ENCODE assay signal across 8 cellular contexts in genomic region chr15:74696808-74697207, GRCh38. TPM values are rescaled to one million over a fixed set of nuclear protein-coding genes. Genes with fewer than 3 reads are reported as not detected.
DNase-seq lines count a peak whose midpoint lies in the region; ATAC-seq, FAIRE-seq and TF ChIP-seq lines count a peak whose summit lies in the region.
"Had no signal": no experiment of that assay in that cellular context is flagged by ENCODE, and none has a peak within 500 bp of the region (broad histone marks: within the 10 kb centered on the region; RNA-seq: fewer than 3 reads in every experiment).

No MANE protein-coding gene starts in this region.

- intact Hi-C loops in endothelial cell of umbilical vein (cut with micrococcal nuclease), result loop anchor here (2.0 kb wide), 3 partner anchors 20 to 72 kb away; no protein-coding TSS in a partner anchor

- H3K4me3 ChIP-seq in GM23248 (peak overlapping the region; percentile 98), OCI-LY3 (ENCODE audit: low read length) (peak overlapping the region; percentile 95), endothelial cell of umbilical vein (replicated peaks in 1 of 3; ENCODE audit: insufficient read depth in 1 of 3, low read depth in 1 of 3, low read length in 3 of 3) (peak overlapping the region in 1 of 3 experiments; percentile 76), skeletal muscle cell (ENCODE audit: low read depth, low read length) (peak overlapping the region; percentile 75)

- FAIRE-seq in endothelial cell of umbilical vein (lab: Jason Lieb, UNC), result peak; percentile 12

- no peaks in the 10 kb centered on the region for H3K9me1 ChIP-seq in endothelial cell of umbilical vein (replicated peaks; ENCODE audit: control insufficient read depth, extremely low read depth, insufficient read depth, low read length)

- peak overlapping the region; percentile 99 for H2AFZ ChIP-seq in GM23248
- 0 out of 2 replicates have a peak overlapping the region, but pooled peaks have one; percentile 97 for H2AFZ ChIP-seq in OCI-LY3 (ENCODE audit: low read depth, low read length)
- H2AFZ ChIP-seq in endothelial cell of umbilical vein (ENCODE audit: low read depth, low read length), result peak overlapping the region; percentile 93

- in situ Hi-C loops in GM23248 (cut with MboI), result no loop called here

- H3K9me3 ChIP-seq in GM23248 (ENCODE audit: low read depth) (no peaks in the 10 kb centered on the region), OCI-LY3 (ENCODE audit: insufficient read depth, low read length) (no peaks in the 10 kb centered on the region), endothelial cell of umbilical vein (replicated peaks; ENCODE audit: control insufficient read depth, insufficient read depth, low read length) (no peaks in the 10 kb centered on the region)

- dilution Hi-C loops in endothelial cell of umbilical vein (cut with MboI; ENCODE audit: extremely low pct_ligation_motif_present, low sequenced_read_pairs), result no loop called here

- DNase-seq in GM23248 (no peak), endothelial cell of umbilical vein (ENCODE audit: low read depth, low spot score) (no peak), skeletal muscle cell (ENCODE audit: low read depth) (no peak), AG20443 (ENCODE audit: low spot score) (no peak), DMS79 treated with DMSO at 0.1 percent for 48 hours (lab: John Stamatoyannopoulos, UW) (no peak)
- DNase-seq: NCI-H2029 treated with DMSO at 0.1 percent for 48 hours had no signal

- H3K27me3 ChIP-seq in GM23248 (replicated peaks; ENCODE audit: insufficient read depth), result peaks cover 5% of the 10 kb centered on the region; the same call in 1 of the 2 replicates
- no peaks in the 10 kb centered on the region for H3K27me3 ChIP-seq in OCI-LY3 (ENCODE audit: low read depth, low read length)
- peaks cover under 1 to 4% of the 10 kb centered on the region in 2 experiments for H3K27me3 ChIP-seq in endothelial cell of umbilical vein (ENCODE audit: control insufficient read depth in 2 of 2, insufficient read depth in 2 of 2, low read length in 2 of 2)

- H3K27ac ChIP-seq in GM23248, result no peak overlapping the region
- H3K27ac ChIP-seq in OCI-LY3 (ENCODE audit: low read length), result no peak overlapping the region
- H3K27ac ChIP-seq in endothelial cell of umbilical vein (ENCODE audit: insufficient read depth, low read depth, low read length), result no peak overlapping the region

- H3K79me2 ChIP-seq in GM23248 (ENCODE audit: insufficient read depth) (peaks cover 48% of the 10 kb centered on the region), OCI-LY3 (ENCODE audit: low read length) (peaks cover 46% of the 10 kb centered on the region), endothelial cell of umbilical vein (ENCODE audit: control insufficient read depth, insufficient read depth, low read length) (peaks cover 31% of the 10 kb centered on the region)

- H3F3A ChIP-seq in GM23248 (ENCODE audit: insufficient read depth), result no peaks in the 10 kb centered on the region

- POLR2A ChIA-PET in endothelial cell of umbilical vein (lab: Charles Lee), result no interaction called here

- no peak for TF ChIP-seq POLR2A in endothelial cell of umbilical vein (IDR thresholded peaks at IDR 0.05; ENCODE audit: low read depth, low read length)

- no TSS peak for BruUV-seq in endothelial cell of umbilical vein (replicated peaks; lab: Mats Ljungman, UMichigan)

- H3K36me3 ChIP-seq in GM23248 (ENCODE audit: low read depth) (no peaks in the 10 kb centered on the region), OCI-LY3 (replicated peaks; ENCODE audit: low read depth, low read length) (no peaks in the 10 kb centered on the region), endothelial cell of umbilical vein (ENCODE audit: control insufficient read depth in 2 of 2, extremely low read depth in 1 of 2, insufficient read depth in 2 of 2, low read length in 2 of 2) (no peaks in the 10 kb centered on the region)

- CTCF ChIA-PET in endothelial cell of umbilical vein (lab: Charles Lee), result interaction anchor here (1.1 kb wide), 1 partner anchor 64 kb away, joined by 3 read pairs; no protein-coding TSS in a partner anchor

- peaks cover 19% of the 10 kb centered on the region; the same call in 1 of the 2 replicates for H3K4me1 ChIP-seq in GM23248 (ENCODE audit: insufficient read depth)
- peaks cover 16% of the 10 kb centered on the region for H3K4me1 ChIP-seq in OCI-LY3 (ENCODE audit: low read length)
- peaks cover 15% of the 10 kb centered on the region for H3K4me1 ChIP-seq in endothelial cell of umbilical vein (ENCODE audit: control insufficient read depth, extremely low read depth, insufficient read depth, low read length)

- TF ChIP-seq CTCF in OCI-LY3 (IDR thresholded peaks at IDR 0.05; ENCODE audit: low read depth, low read length), result no peak
- TF ChIP-seq CTCF in endothelial cell of umbilical vein (IDR thresholded peaks at IDR 0.05; ENCODE audit: extremely low read depth in 1 of 2, insufficient read depth in 1 of 2, low read depth in 1 of 2, low read length in 2 of 2), result no peak

- H3K4me2 ChIP-seq in GM23248 (ENCODE audit: unreplicated experiment) (peak overlapping the region; percentile 97), OCI-LY3 (ENCODE audit: low read length) (peak overlapping the region; percentile 99), endothelial cell of umbilical vein (ENCODE audit: insufficient read depth, low read length) (peak overlapping the region; percentile 94)

- no peak for ATAC-seq in GM21515 (IDR thresholded peaks at IDR 0.05; ENCODE audit: unreplicated experiment)

- no peaks in the 10 kb centered on the region for H3K9me2 ChIP-seq in GM23248 (ENCODE audit: insufficient read depth)

- H3K9ac ChIP-seq in GM23248 (peak overlapping the region; percentile 97; the same call in 1 of the 2 replicates), OCI-LY3 (ENCODE audit: low read length) (peak overlapping the region; percentile 97; the same call in 1 of the 2 replicates), endothelial cell of umbilical vein (replicated peaks; ENCODE audit: extremely low read depth, insufficient read depth, low read length) (no peak overlapping the region)

- H4K20me1 ChIP-seq in GM23248 (ENCODE audit: insufficient read depth), result no peaks in the 10 kb centered on the region
- no peaks in the 10 kb centered on the region for H4K20me1 ChIP-seq in OCI-LY3 (ENCODE audit: insufficient read depth, low read length)
- H4K20me1 ChIP-seq in endothelial cell of umbilical vein (replicated peaks; ENCODE audit: control insufficient read depth, extremely low read depth, insufficient read depth, low read length), result no peaks in the 10 kb centered on the region

- 66 to 75% methylated on average over 2 of the region's 2 CpGs for WGBS in GM23248 (ENCODE audit: low coverage in 1 of 2, low lambda C conversion rate in 2 of 2, missing lambda C conversion rate in 2 of 2), 2 experiments

TF ChIP-seq in endothelial cell of umbilical vein, 7 proteins besides CTCF, POLR2A, EP300 and RAD21:
- TF ChIP-seq JUN (IDR thresholded peaks at IDR 0.05; ENCODE audit: borderline replicate concordance, insufficient read depth, insufficient read length, low read depth) (no peak), EZH2 (IDR thresholded peaks at IDR 0.05; ENCODE audit: borderline replicate concordance, low read depth, low read length, severe bottlenecking) (no peak), MAX (IDR thresholded peaks at IDR 0.05; ENCODE audit: insufficient read depth, insufficient read length) (no peak), FOS (IDR thresholded peaks at IDR 0.05; ENCODE audit: borderline replicate concordance, insufficient read depth, low read length) (no peak)

RNA-seq across cellular contexts. Expression of gene EDC3, which starts 1.0 kb away (rescaled TPM):
- total RNA-seq in GM23248 (2014; rRNA removed; shearing (Covaris generic)), result 13.9 and 15.0 TPM in 2 replicates
- polyA plus RNA-seq in GM23248 (2016; fragmentation: Nextera tagmentation; extraction: Ambion mirVana) (21.8 and 24.3 TPM in 2 replicates), endothelial cell of umbilical vein (55.9 and 61.1 TPM in 2 replicates)
- total RNA-seq in endothelial cell of umbilical vein, result 52.7 and 56.5 TPM in 2 replicates
- polyA plus RNA-seq in endothelial cell of umbilical vein (2011; cell fraction: cytosol; rRNA removed), result 39.7 and 40.6 TPM in 2 replicates
- polyA plus RNA-seq in endothelial cell of umbilical vein (2011; cell fraction: nucleus; rRNA removed), result 83.4 and 98.0 TPM in 2 replicates
- polyA plus RNA-seq in endothelial cell of umbilical vein (2012), result 30.9 and 33.4 TPM in 2 replicates
- polyA minus RNA-seq in endothelial cell of umbilical vein, result 126 and 146 TPM in 2 replicates
- 41.5 TPM for polyA minus RNA-seq in endothelial cell of umbilical vein (2011; cell fraction: cytosol; rRNA and poly(A)+ RNA removed)
- 51.3 and 65.7 TPM in 2 replicates for polyA minus RNA-seq in endothelial cell of umbilical vein (2011; cell fraction: nucleus; rRNA and poly(A)+ RNA removed)

RNA-seq across cellular contexts. Expression of gene CYP1A1, which starts 28.5 kb away (rescaled TPM):
- total RNA-seq in GM23248 (2014; rRNA removed; shearing (Covaris generic)), result not detected in 2 replicates
- polyA plus RNA-seq in GM23248 (2016; fragmentation: Nextera tagmentation; extraction: Ambion mirVana) (not detected in 2 replicates), endothelial cell of umbilical vein (12.8 and 13.1 TPM in 2 replicates)
- total RNA-seq in endothelial cell of umbilical vein, result 5.8 and 7.6 TPM in 2 replicates
- 6.8 and 11.5 TPM in 2 replicates for polyA plus RNA-seq in endothelial cell of umbilical vein (2011; cell fraction: cytosol; rRNA removed)
- polyA plus RNA-seq in endothelial cell of umbilical vein (2011; cell fraction: nucleus; rRNA removed), result 4.7 and 8.1 TPM in 2 replicates
- 1.6 and 3.4 TPM in 2 replicates for polyA plus RNA-seq in endothelial cell of umbilical vein (2012)
- 13.4 and 14.0 TPM in 2 replicates for polyA minus RNA-seq in endothelial cell of umbilical vein
- polyA minus RNA-seq in endothelial cell of umbilical vein (2011; cell fraction: cytosol; rRNA and poly(A)+ RNA removed), result 1.5 TPM
- polyA minus RNA-seq in endothelial cell of umbilical vein (2011; cell fraction: nucleus; rRNA and poly(A)+ RNA removed), result 2.7 and 4.4 TPM in 2 replicates

RNA-seq across cellular contexts. Expression of gene CYP1A2, which starts 51.8 kb away (rescaled TPM):
- total RNA-seq in GM23248 (2014; rRNA removed; shearing (Covaris generic)), result not detected in 2 replicates
- polyA plus RNA-seq in GM23248 (2016; fragmentation: Nextera tagmentation; extraction: Ambion mirVana) (not detected in 2 replicates), endothelial cell of umbilical vein (not detected in 2 replicates)
- total RNA-seq in endothelial cell of umbilical vein, result not detected in 2 replicates
- not detected in 2 replicates for polyA plus RNA-seq in endothelial cell of umbilical vein (2011; cell fraction: cytosol; rRNA removed)
- polyA plus RNA-seq in endothelial cell of umbilical vein (2011; cell fraction: nucleus; rRNA removed), result not detected in 2 replicates
- not detected in 2 replicates for polyA plus RNA-seq in endothelial cell of umbilical vein (2012)
- polyA minus RNA-seq in endothelial cell of umbilical vein, result not detected in 2 replicates
- not detected for polyA minus RNA-seq in endothelial cell of umbilical vein (2011; cell fraction: cytosol; rRNA and poly(A)+ RNA removed)
- not detected in 2 replicates for polyA minus RNA-seq in endothelial cell of umbilical vein (2011; cell fraction: nucleus; rRNA and poly(A)+ RNA removed)
